Comparison of ENCODE assay signal across 27 cellular contexts in the genomic region with DNA sequence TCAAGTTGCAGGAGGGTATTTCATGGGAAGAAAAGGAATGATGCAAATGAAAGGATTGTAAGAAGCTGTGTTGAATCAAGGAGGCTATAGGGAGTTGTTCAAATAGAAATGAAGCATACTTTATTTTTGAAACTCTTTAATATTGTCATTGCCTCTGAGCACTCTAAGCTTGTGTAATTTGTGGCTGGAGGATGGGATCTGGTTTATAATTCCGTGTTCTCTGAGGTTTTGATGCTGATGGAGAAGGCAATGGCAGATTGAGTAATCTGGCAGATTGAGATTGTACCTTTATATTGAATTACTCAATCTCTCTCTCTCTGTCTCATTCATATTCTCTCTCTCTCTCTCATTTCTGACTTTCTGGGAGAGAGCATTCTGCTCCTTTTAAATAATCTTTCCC.
"Had no signal": no experiment of that assay in that cellular context is flagged by ENCODE, and none has a peak within 500 bp of the region (broad histone marks: within the 10 kb centered on the region; RNA-seq: fewer than 3 reads in every experiment).

No MANE protein-coding gene starts in this region.

- H3K36me3 ChIP-seq: SJSA1 had no signal

- H3K9me3 ChIP-seq: SJSA1 had no signal

- H3K4me3 ChIP-seq: SJSA1 had no signal

- ATAC-seq: activated naive CD8-positive, alpha-beta T cell treated with anti-CD3 and anti-CD28 coated beads, Interleukin-2, amount 50 U/mL, for 24 hours; activated T-cell treated with anti-CD3 and anti-CD28 coated beads, Interleukin-2, amount 50 U/mL, for 4 hours; Panc1 had no signal

- H3K27me3 ChIP-seq: SJSA1 had no signal

- H3K27ac ChIP-seq: KMS-11, VCaP had no signal

- DNase-seq: activated B cell treated with CpG ODN at 0.5 μM for 24 hours; activated CD4-positive, alpha-beta memory T cell treated with anti-CD3 and anti-CD28 coated beads for 36 hours; activated CD4-positive, alpha-beta T cell treated with anti-CD3 and anti-CD28 coated beads for 4 hours; activated CD4-positive, alpha-beta T cell treated with anti-CD3 and anti-CD28 coated beads, Interleukin-2, amount 50 U/mL, for 1 hour; activated CD4-positive, CD25-positive, alpha-beta regulatory T cell treated with anti-CD3 and anti-CD28 coated beads, Interleukin-2, amount 50 U/mL, for 72 hours; activated CD8-positive, alpha-beta memory T cell treated with anti-CD3 and anti-CD28 coated beads, Interleukin-2, amount 50 U/mL, for 4 hours; activated naive CD4-positive, alpha-beta T cell treated with anti-CD3 and anti-CD28 coated beads, Interleukin-2, amount 10 ng/mL, durations not matched to agents 7 days and 5 days; activated naive CD8-positive, alpha-beta T cell treated with anti-CD3 and anti-CD28 coated beads, Interleukin-2, amount 50 U/mL, for 24 hours; activated T-cell treated with anti-CD3 and anti-CD28 coated beads for 4 hours; activated T-cell treated with anti-CD3 and anti-CD28 coated beads, Interleukin-2, amount 50 U/mL, for 4 hours; anterior cingulate cortex; MM.1S; MV-4-11; NCI-H1092; NCI-H1436 treated with DMSO at 0.1 percent for 48 hours; NCI-H1694 treated with DMSO at 0.1 percent for 48 hours; NCI-H2029; NCI-H524 treated with DMSO at 0.1 percent for 48 hours; SHP77 treated with DMSO at 0.1 percent for 48 hours; SW 1271; T-helper 1 cell; T-helper 2 cell; T-helper 9 cell had no signal
